ENCODE assay signal across 19 cellular contexts in the genomic region with DNA sequence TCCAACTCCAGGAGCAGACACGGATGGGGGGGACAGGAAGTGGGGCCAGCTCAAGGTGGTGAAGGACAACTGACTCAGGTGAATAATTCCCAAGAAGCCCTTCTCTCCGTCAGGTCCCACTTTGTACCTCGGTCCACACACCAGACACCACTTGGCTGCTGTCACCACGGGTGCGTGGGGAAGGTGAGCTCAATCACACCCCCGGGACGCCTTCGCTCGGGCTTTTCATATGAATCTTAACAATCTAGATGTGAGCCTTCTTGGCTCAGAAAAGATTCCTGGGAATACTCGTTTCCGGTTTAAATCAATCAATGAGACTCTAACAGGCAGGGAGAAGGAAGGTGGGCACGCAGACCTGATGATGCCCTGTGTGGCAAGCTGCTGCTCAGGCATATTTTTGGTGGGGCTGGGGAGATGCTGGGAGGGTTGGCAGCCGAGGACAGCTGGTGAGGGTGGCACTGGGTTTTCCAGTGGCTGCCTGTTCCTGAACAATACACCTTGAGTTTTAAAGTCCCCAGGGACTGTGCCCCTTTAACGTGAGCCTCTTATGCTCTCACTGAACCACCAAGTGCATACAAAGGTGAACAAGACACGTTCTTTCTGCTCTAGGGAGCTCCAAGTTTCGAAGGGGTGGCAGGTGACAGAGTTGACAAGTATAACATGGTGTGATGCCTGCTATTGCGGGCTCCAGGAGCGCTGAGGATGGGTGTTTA. TPM values are rescaled to one million over a fixed set of nuclear protein-coding genes. Genes with fewer than 3 reads are reported as not detected.
DNase-seq lines count a peak whose midpoint lies in the region; ATAC-seq lines count a peak whose summit lies in the region.
"Had no signal": no experiment of that assay in that cellular context is flagged by ENCODE, and none has a peak within 500 bp of the region (broad histone marks: within the 10 kb centered on the region; RNA-seq: fewer than 3 reads in every experiment).

No MANE protein-coding gene starts in this region.

- ATAC-seq in Right ventricle myocardium inferior, result peak; percentile 27
- no peak for ATAC-seq in left cardiac atrium
- peak; percentile 18 to 23 for ATAC-seq in right cardiac atrium
- no peak for ATAC-seq in aorta (ENCODE audit: low FRiP score)

- WGBS in right cardiac atrium, result 41% methylated on average over 18 of the region's 18 CpGs
- 51 to 57% methylated on average over 18 of the region's 18 CpGs for WGBS in aorta, 2 donors

- H3K27ac ChIP-seq in right cardiac atrium (ENCODE audit: low read length) (peak overlapping the region; percentile 43), aorta (ENCODE audit: low read depth in 1 of 2, low read length in 2 of 2) (no peak overlapping the region), SJCRH30 (no peak overlapping the region)
- H3K27ac ChIP-seq: WERI-Rb-1 had no signal

- no peaks in the 10 kb centered on the region for H3K27me3 ChIP-seq in right cardiac atrium (ENCODE audit: control insufficient read depth, insufficient read depth)
- no peaks in the 10 kb centered on the region for H3K27me3 ChIP-seq in aorta (ENCODE audit: control insufficient read depth in 1 of 2, insufficient read depth in 2 of 2, low read length in 1 of 2)
- peaks cover 24% of the 10 kb centered on the region for H3K27me3 ChIP-seq in SJCRH30

- H3K4me1 ChIP-seq in right cardiac atrium (ENCODE audit: control insufficient read depth, insufficient read depth, low read length) (peaks cover 6% of the 10 kb centered on the region), aorta (ENCODE audit: control insufficient read depth in 1 of 2, insufficient read depth in 2 of 2, low read length in 2 of 2) (no peaks in the 10 kb centered on the region), SJCRH30 (no peaks in the 10 kb centered on the region)

- intact Hi-C loops in Right ventricle myocardium inferior (cut with DNase I) (loop anchor here (2.0 kb wide), 1 partner anchor 63 kb away; no protein-coding TSS in a partner anchor), left cardiac atrium (cut with DNase I) (no loop called here), right cardiac atrium (cut with DNase I) (loop anchor here in 1 of 4 donors (10.0 kb wide), 1 partner anchor 59 kb away; no protein-coding TSS in a partner anchor), aorta (cut with DNase I) (no loop called here)

- DNase-seq in Right ventricle myocardium inferior (ENCODE audit: missing footprints), result no peak
- no peak for DNase-seq in left cardiac atrium
- DNase-seq in NCI-H510A treated with DMSO at 0.1 percent for 48 hours (lab: John Stamatoyannopoulos, UW), result peak; percentile 82
- DNase-seq in right cardiac atrium, result no peak
- DNase-seq in aorta, result peak; percentile 16 to 46
- DNase-seq in GM19240 (ENCODE audit: insufficient read length, low spot score), result no peak
- no peak for DNase-seq in SJCRH30
- no peak for DNase-seq in iPS-NIHi11 (ENCODE audit: low spot score)
- DNase-seq: activated CD4-positive, alpha-beta T cell treated with anti-CD3 and anti-CD28 coated beads, Interleukin-2, amount 50 U/mL, for 1 hour; COR-L47; effector memory CD4-positive, alpha-beta T cell; foreskin melanocyte; NCI-H524; SK-N-SH; WERI-Rb-1 had no signal

- no peaks in the 10 kb centered on the region for H3K36me3 ChIP-seq in aorta (ENCODE audit: control insufficient read depth in 1 of 2, insufficient read depth in 2 of 2, low read length in 1 of 2)
- no peaks in the 10 kb centered on the region for H3K36me3 ChIP-seq in SJCRH30
- H3K36me3 ChIP-seq: WERI-Rb-1 had no signal

- H3K9me3 ChIP-seq in right cardiac atrium (ENCODE audit: control insufficient read depth, low read length) (no peaks in the 10 kb centered on the region), aorta (ENCODE audit: control insufficient read depth, low read length) (no peaks in the 10 kb centered on the region), SJCRH30 (replicated peaks) (no peaks in the 10 kb centered on the region)
- H3K9me3 ChIP-seq: SK-N-SH had no signal

- no peak overlapping the region for H3K4me3 ChIP-seq in right cardiac atrium (ENCODE audit: low read length)
- H3K4me3 ChIP-seq in aorta (ENCODE audit: low read length in 2 of 2), result no peak overlapping the region
- H3K4me3 ChIP-seq in SJCRH30, result no peak overlapping the region
- H3K4me3 ChIP-seq: lung had no signal

RNA-seq across cellular contexts. Expression of gene TESC, which starts 5.1 kb away (rescaled TPM):
- 93.9 TPM for total RNA-seq in Right ventricle myocardium inferior
- total RNA-seq in left cardiac atrium, result 10 to 100 TPM; 35.1 to 41.2 TPM
- total RNA-seq in right cardiac atrium, result 10 to 100 TPM; 23.1 to 98.5 (median 57.6) TPM
- 71.7 TPM for polyA plus RNA-seq in right cardiac atrium
- 10 to 100 TPM in 1 of 2 donors, 1 to 10 TPM in 1; 5.4 to 17.1 TPM for total RNA-seq in aorta
- 1 to 10 TPM in 1 of 2 donors, under 1 TPM in 1; 0.38 to 1.2 TPM for polyA plus RNA-seq in aorta
- 0.10 and 0.61 TPM in 2 replicates for total RNA-seq in SJCRH30 (2014; rRNA removed; shearing (Covaris generic))
- total RNA-seq: A673, LHCN-M2, RPMI7951 had no signal

Comparison
In these comparisons a context has a peak if more than half of its experiments do, and no peak if none do; other contexts are left out.
1. ATAC-seq: peak in Right ventricle myocardium inferior (single experiment) and right cardiac atrium (2 of 2); none in left cardiac atrium (0 of 2) and aorta (single experiment).
2. DNase-seq: peak in NCI-H510A treated with DMSO at 0.1 percent for 48 hours (single experiment) and aorta (2 of 2); none in Right ventricle myocardium inferior (single experiment), left cardiac atrium (single experiment), right cardiac atrium (0 of 3), GM19240 (single experiment), SJCRH30 (0 of 2) and iPS-NIHi11 (single experiment).